ENCODE assay signal across 23 cellular contexts in the genomic region with DNA sequence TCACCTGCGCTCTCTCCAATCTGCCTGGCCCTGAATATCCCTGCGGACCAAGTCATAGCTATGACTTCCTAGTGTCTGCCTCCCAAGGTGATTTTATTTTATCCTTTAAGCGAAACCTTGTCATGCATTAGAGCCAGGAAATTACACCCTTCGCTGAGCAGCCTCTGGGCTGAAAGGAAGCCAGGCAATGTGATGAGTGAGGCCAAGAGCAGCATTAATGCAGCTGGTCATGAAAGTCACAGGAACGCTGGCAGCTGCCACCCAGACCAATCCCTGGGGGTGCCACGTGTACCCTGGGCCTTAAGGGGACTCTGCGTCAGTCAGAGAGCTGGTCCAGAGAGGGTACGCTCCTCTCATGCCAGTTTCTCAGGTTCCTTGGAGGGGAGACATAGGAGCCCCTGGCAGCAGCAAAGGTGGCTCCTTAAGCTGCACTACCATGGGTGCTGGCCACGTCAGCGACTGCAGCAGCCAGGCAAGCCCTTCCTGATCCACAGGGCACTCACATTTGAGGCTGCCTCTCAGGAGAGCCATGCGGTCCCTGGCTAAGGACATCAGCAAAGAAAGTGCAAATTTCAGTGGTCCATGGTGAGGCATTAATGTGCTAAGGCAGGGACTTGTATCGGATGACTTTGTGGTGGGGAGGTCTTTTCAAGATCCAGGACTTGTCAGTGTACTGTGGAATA. TPM values are rescaled to one million over a fixed set of nuclear protein-coding genes. Genes with fewer than 3 reads are reported as not detected.
A peak's percentile ranks its signal among the peaks of the same experiment; 100 is the strongest.
DNase-seq lines count a peak whose midpoint lies in the region; ATAC-seq, FAIRE-seq and TF ChIP-seq lines count a peak whose summit lies in the region.
"Had no signal": no experiment of that assay in that cellular context is flagged by ENCODE, and none has a peak within 500 bp of the region (broad histone marks: within the 10 kb centered on the region; RNA-seq: fewer than 3 reads in every experiment).

No MANE protein-coding gene starts in this region.

- H3K27ac ChIP-seq in pancreas: no peak overlapping the region
- H3K27ac ChIP-seq: A549, GM23248 had no signal

- peaks cover 0 to 4% (median 0%) of the 10 kb centered on the region in 4 donors for H3K27me3 ChIP-seq in pancreas

- no peaks in the 10 kb centered on the region for H3K9me3 ChIP-seq in pancreas
- H3K9me3 ChIP-seq: A549 had no signal

- H3K36me3 ChIP-seq in pancreas: no peaks in the 10 kb centered on the region

- no peaks in the 10 kb centered on the region for H3K4me1 ChIP-seq in pancreas
- H3K4me1 ChIP-seq: A549 had no signal

- no peak overlapping the region for H3K4me3 ChIP-seq in pancreas
- H3K4me3 ChIP-seq: A549, GM23248 had no signal

- FAIRE-seq in pancreas (lab: Jason Lieb, UNC): no peak
- FAIRE-seq: A549, HepG2 had no signal

- 59 to 73% methylated on average over 12 of the region's 12 CpGs for WGBS in pancreas, 2 donors

- intact Hi-C loops in cardiac septum (cut with DNase I): no loop called here
- intact Hi-C loops in left cardiac atrium (cut with DNase I): no loop called here
- intact Hi-C loops in pancreas (cut with DNase I): no loop called here

- DNase-seq in DMS79 treated with DMSO at 0.1 percent for 48 hours (lab: John Stamatoyannopoulos, UW): peak; percentile 85
- peak; percentile 5 for DNase-seq in NCI-H69 (lab: John Stamatoyannopoulos, UW)
- peak; percentile 65 for DNase-seq in mesenteric fat pad (ENCODE audit: low spot score)
- DNase-seq in renal cortical epithelial cell (ENCODE audit: low read depth): peak; percentile 83
- DNase-seq in cardiac septum (ENCODE audit: low spot score): no peak
- no peak for DNase-seq in left cardiac atrium
- DNase-seq in pancreas: no peak
- DNase-seq: CD8-positive, alpha-beta memory T cell; DND-41; GM23248; HCEC 1CT; KBM-7; NCI-H1105 treated with DMSO at 0.1 percent for 48 hours; NCI-H187 treated with DMSO at 0.1 percent for 48 hours; NCI-H2227 treated with DMSO at 0.1 percent for 48 hours; NCI-H524 treated with DMSO at 0.1 percent for 48 hours; PC-3; RPMI8226; SHP77 treated with DMSO at 0.1 percent for 48 hours had no signal

- TF ChIP-seq CTCF in pancreas (IDR thresholded peaks at IDR 0.05): no peak

- ATAC-seq in left cardiac atrium (no peak), GM21381 (IDR thresholded peaks at IDR 0.05; ENCODE audit: unreplicated experiment) (no peak), pancreas (no peak)
- ATAC-seq: A549, HepG2, PC-3 had no signal

RNA-seq across cellular contexts. Expression of gene WSCD1, which starts 42.7 kb away (rescaled TPM):
- total RNA-seq in mesenteric fat pad (3.9 TPM), renal cortical epithelial cell (15.3 and 19.3 TPM in 2 replicates), cardiac septum (1.4 TPM), left cardiac atrium (10 to 100 TPM in 1 of 2 donors, 1 to 10 TPM in 1; 2.6 to 10.1 TPM), pancreas (1 to 10 TPM; 1.6 to 4.1 (median 2.8) TPM)
- polyA plus RNA-seq in pancreas: 1 to 10 TPM; 1.2 to 2.1 TPM
- total RNA-seq: G401 had no signal
- polyA plus RNA-seq: CD8-positive, alpha-beta memory T cell; GM23248 had no signal

Comparison
In these comparisons a context has a peak if more than half of its experiments do, and no peak if none do; other contexts are left out.
1. DNase-seq: peak in DMS79 treated with DMSO at 0.1 percent for 48 hours (single experiment), NCI-H69 (single experiment), mesenteric fat pad (single experiment) and renal cortical epithelial cell (single experiment); none in cardiac septum (single experiment), left cardiac atrium (single experiment) and pancreas (0 of 6).